8 cellular contexts compared by ENCODE assay signal in genomic region chrX:71618303-71618721, GRCh38. TPM values are rescaled to one million over a fixed set of nuclear protein-coding genes. Genes with fewer than 3 reads are reported as not detected.
A peak's percentile ranks its signal among the peaks of the same experiment; 100 is the strongest.
DNase-seq lines count a peak whose midpoint lies in the region; ATAC-seq, FAIRE-seq and TF ChIP-seq lines count a peak whose summit lies in the region.

Gene CXCR3 (minus strand): TSS chrX:71618511. CDS start chrX:71618449, 62 bp downstream.

- no peaks in the 10 kb centered on the region for H3K36me3 ChIP-seq in mammary epithelial cell (ENCODE audit: insufficient read depth, low read length)

- H3K79me2 ChIP-seq in mammary epithelial cell (ENCODE audit: insufficient read depth, low read length), result no peaks in the 10 kb centered on the region

- H3K9ac ChIP-seq in mammary epithelial cell (ENCODE audit: insufficient read depth, low read length), result no peak within 1 kb of the TSS

- DNase-seq in GM18507 (ENCODE audit: extremely low spot score, insufficient read length, low read depth) (no peak), SKM-1 treated with dmso at 0.1 percent for 144 hours (lab: John Stamatoyannopoulos, UW; ENCODE audit: unreplicated experiment) (peak; percentile 73), progenitor cell of endocrine pancreas (ENCODE audit: low spot score, unreplicated experiment) (no peak), mammary epithelial cell (no peak), hippocampal formation (lab: John Stamatoyannopoulos, UW) (no peak)
- peak; percentile 89 for DNase-seq in activated naive CD4-positive, alpha-beta T cell treated with anti-CD3 and anti-CD28 coated beads for 36 hours
- peak; percentile 24 to 71 (median 34) for DNase-seq in stimulated activated CD4-positive, alpha-beta T cell treated with anti-CD3 and anti-CD28 coated beads, Interleukin-1b, Interleukin-23, amount 100 ng/mL, for 24 hours (ENCODE audit: low read depth in 4 of 4, low spot score in 1 of 4)

- dilution Hi-C loops in mammary epithelial cell (cut with HindIII; ENCODE audit: low sequenced_read_pairs), result no loop called here

- peak; percentile 49 for ATAC-seq in HG02938 (IDR thresholded peaks at IDR 0.05; ENCODE audit: unreplicated experiment)

- CTCF ChIA-PET in activated naive CD4-positive, alpha-beta T cell treated with anti-CD3 and anti-CD28 coated beads for 36 hours (lab: Charles Lee), result interaction anchor here (0.7 to 2.2 kb wide), 4 partner anchors 25 to 59 kb away, joined by 3 to 14 read pairs (median 3); no protein-coding TSS in a partner anchor
- CTCF ChIA-PET in mammary epithelial cell (lab: Charles Lee; ENCODE audit: low non-redundant PET), result no interaction called here

- in situ Hi-C loops in mammary epithelial cell (cut with MboI; ENCODE audit: low sequenced_read_pairs in 2 of 2), result no loop called here

- H3K27me3 Mint-ChIP-seq in activated naive CD4-positive, alpha-beta T cell treated with anti-CD3 and anti-CD28 coated beads for 36 hours (ENCODE audit: low read depth), result no peaks in the 10 kb centered on the region
- no peaks in the 10 kb centered on the region for H3K27me3 Mint-ChIP-seq in progenitor cell of endocrine pancreas

- WGBS in mammary epithelial cell (ENCODE audit: low coverage, missing lambda C conversion rate), result 58% methylated on average over 3 of the region's 4 CpGs

- peak; percentile 100 for FAIRE-seq in GM18507 (lab: Jason Lieb, UNC)

- H3K4me1 Mint-ChIP-seq in activated naive CD4-positive, alpha-beta T cell treated with anti-CD3 and anti-CD28 coated beads for 36 hours (ENCODE audit: low read depth), result peaks cover 74% of the 10 kb centered on the region
- no peaks in the 10 kb centered on the region for H3K4me1 Mint-ChIP-seq in progenitor cell of endocrine pancreas (ENCODE audit: low read depth)

- H3K27ac ChIP-seq in mammary epithelial cell (ENCODE audit: insufficient read depth, low read depth, low read length), result no peak within 1 kb of the TSS

- no peak within 1 kb of the TSS for H3K4me3 ChIP-seq in mammary epithelial cell (replicated peaks in 1 of 3; ENCODE audit: insufficient read depth in 1 of 3, low read depth in 2 of 3, low read length in 3 of 3)

- no peaks in the 10 kb centered on the region for H3K9me3 ChIP-seq in mammary epithelial cell (replicated peaks; ENCODE audit: insufficient read depth, low read length)

- intact Hi-C loops in activated naive CD4-positive, alpha-beta T cell treated with anti-CD3 and anti-CD28 coated beads for 36 hours (cut with micrococcal nuclease), result loop anchor here (2.0 to 10.0 kb wide), 3 partner anchors 438 to 1006 kb away; partner anchors contain the start of gene IL2RG
- intact Hi-C loops in mammary epithelial cell (cut with micrococcal nuclease), result loop anchor here (5.0 kb wide), 1 partner anchor 34 kb away; no protein-coding TSS in a partner anchor

- H3K27me3 ChIP-seq in mammary epithelial cell (ENCODE audit: insufficient read depth, low read length), result no peaks in the 10 kb centered on the region

- H3K4me3 Mint-ChIP-seq in activated naive CD4-positive, alpha-beta T cell treated with anti-CD3 and anti-CD28 coated beads for 36 hours, result peak within 1 kb of the TSS; percentile 71
- no peak within 1 kb of the TSS for H3K4me3 Mint-ChIP-seq in progenitor cell of endocrine pancreas (ENCODE audit: low read depth)

- H3K27ac Mint-ChIP-seq in activated naive CD4-positive, alpha-beta T cell treated with anti-CD3 and anti-CD28 coated beads for 36 hours, result peak within 1 kb of the TSS; percentile 96
- H3K27ac Mint-ChIP-seq in progenitor cell of endocrine pancreas, result no peak within 1 kb of the TSS

- H3K36me3 Mint-ChIP-seq in activated naive CD4-positive, alpha-beta T cell treated with anti-CD3 and anti-CD28 coated beads for 36 hours (ENCODE audit: low read depth), result peaks cover 17% of the 10 kb centered on the region
- H3K36me3 Mint-ChIP-seq in progenitor cell of endocrine pancreas (ENCODE audit: insufficient read depth), result peaks cover 3% of the 10 kb centered on the region

- peaks cover 8% of the 10 kb centered on the region for H3K4me1 ChIP-seq in mammary epithelial cell (ENCODE audit: insufficient read depth, low read length)

- BruUV-seq in mammary epithelial cell (replicated peaks; lab: Mats Ljungman, UMichigan), result no TSS peak

- H4K20me1 ChIP-seq in mammary epithelial cell (ENCODE audit: insufficient read depth, low read length), result no peaks in the 10 kb centered on the region

- peaks cover 1% of the 10 kb centered on the region for H3K9me3 Mint-ChIP-seq in activated naive CD4-positive, alpha-beta T cell treated with anti-CD3 and anti-CD28 coated beads for 36 hours
- peaks cover 8% of the 10 kb centered on the region for H3K9me3 Mint-ChIP-seq in progenitor cell of endocrine pancreas (ENCODE audit: low read depth)

- no peak within 1 kb of the TSS for H3K4me2 ChIP-seq in mammary epithelial cell (ENCODE audit: insufficient read depth, low read depth, low read length)

- TF ChIP-seq CTCF in progenitor cell of endocrine pancreas (IDR thresholded peaks at IDR 0.05; ENCODE audit: unreplicated experiment) (no peak), mammary epithelial cell (conservative IDR thresholded peaks at IDR 0.05 in 1 of 2, IDR thresholded peaks at IDR 0.05 in 1 of 2; ENCODE audit: extremely low read depth in 1 of 2, insufficient read depth in 1 of 2, low read depth in 1 of 2, low read length in 2 of 2) (no peak)

- H2AFZ ChIP-seq in mammary epithelial cell (ENCODE audit: low read depth, low read length), result no peak within 1 kb of the TSS

RNA-seq across cellular contexts. Expression of gene CXCR3, which starts in this region (rescaled TPM):
- 1 to 10 TPM; 2.1 to 2.5 TPM for total RNA-seq in activated naive CD4-positive, alpha-beta T cell treated with anti-CD3 and anti-CD28 coated beads for 36 hours
- total RNA-seq in progenitor cell of endocrine pancreas, result not detected in 2 replicates
- total RNA-seq in mammary epithelial cell, result not detected
- not detected for polyA plus RNA-seq in mammary epithelial cell
- not detected for polyA minus RNA-seq in mammary epithelial cell

Comparison
In these comparisons a context has a peak if more than half of its experiments do, and no peak if none do; other contexts are left out.
1. DNase-seq: peak in SKM-1 treated with dmso at 0.1 percent for 144 hours (single experiment), activated naive CD4-positive, alpha-beta T cell treated with anti-CD3 and anti-CD28 coated beads for 36 hours (single experiment) and stimulated activated CD4-positive, alpha-beta T cell treated with anti-CD3 and anti-CD28 coated beads, Interleukin-1b, Interleukin-23, amount 100 ng/mL, for 24 hours (4 of 4); none in GM18507 (single experiment), progenitor cell of endocrine pancreas (single experiment), mammary epithelial cell (single experiment) and hippocampal formation (0 of 2).